9 cellular contexts compared by ENCODE assay signal in genomic region chr1:17212487-17213121, GRCh38. TPM values are rescaled to one million over a fixed set of nuclear protein-coding genes. Genes with fewer than 3 reads are reported as not detected.
A peak's percentile ranks its signal among the peaks of the same experiment; 100 is the strongest.
DNase-seq lines count a peak whose midpoint lies in the region; ATAC-seq and TF ChIP-seq lines count a peak whose summit lies in the region.
"Had no signal": no experiment of that assay in that cellular context is flagged by ENCODE, and none has a peak within 500 bp of the region (broad histone marks: within the 10 kb centered on the region; RNA-seq: fewer than 3 reads in every experiment).

No MANE protein-coding gene starts in this region.

- DNase-seq in AG08395 (ENCODE audit: low spot score) (peak; percentile 86), HS-27A (ENCODE audit: low read depth) (peak; percentile 92), UCSD-AML1 (lab: John Stamatoyannopoulos, UW; ENCODE audit: unreplicated experiment) (peak; percentile 79), cardiac fibroblast (ENCODE audit: low read depth in 2 of 2) (peak; percentile 73 to 86), psoas muscle (peak; percentile 26 to 53), gastrocnemius medialis (no peak)

- in situ Hi-C loops in gastrocnemius medialis (cut with MboI; ENCODE audit: low sequenced_read_pairs in 4 of 4): no loop called here

- H3K4me1 ChIP-seq in psoas muscle: no peaks in the 10 kb centered on the region
- no peaks in the 10 kb centered on the region for H3K4me1 ChIP-seq in gastrocnemius medialis

- no peak for TF ChIP-seq CTCF in cardiac fibroblast (IDR thresholded peaks at IDR 0.05; ENCODE audit: low read depth, low read length)
- no peak for TF ChIP-seq CTCF in psoas muscle (IDR thresholded peaks at IDR 0.05)
- no peak for TF ChIP-seq CTCF in gastrocnemius medialis (IDR thresholded peaks at IDR 0.05 in 4 of 5, conservative IDR thresholded peaks at IDR 0.05 in 1 of 5)

- H3K4me3 ChIP-seq in cardiac fibroblast (replicated peaks in 1 of 2; ENCODE audit: low read depth in 2 of 2, low read length in 2 of 2): no peak overlapping the region
- no peak overlapping the region for H3K4me3 ChIP-seq in psoas muscle
- no peak overlapping the region for H3K4me3 ChIP-seq in gastrocnemius medialis

- H3K9me3 ChIP-seq in psoas muscle: no peaks in the 10 kb centered on the region
- H3K9me3 ChIP-seq in gastrocnemius medialis: no peaks in the 10 kb centered on the region

- no peaks in the 10 kb centered on the region for H3K36me3 ChIP-seq in psoas muscle (ENCODE audit: insufficient read depth in 1 of 2, low read depth in 1 of 2)
- H3K36me3 ChIP-seq in gastrocnemius medialis: no peaks in the 10 kb centered on the region

- H3K27me3 ChIP-seq in psoas muscle (ENCODE audit: insufficient read depth in 3 of 3, low read length in 2 of 3) (peaks cover 0 to 34% (median 10%) of the 10 kb centered on the region in 3 donors), gastrocnemius medialis (peaks cover 11 to 36% (median 28%) of the 10 kb centered on the region in 3 donors)

- 20 to 25% (median 21%) methylated on average over 13 of the region's 13 CpGs for WGBS in psoas muscle, 3 donors

- no peak for TF ChIP-seq POLR2A in gastrocnemius medialis (IDR thresholded peaks at IDR 0.05)

- intact Hi-C loops in psoas muscle (cut with DNase I) (no loop called here), gastrocnemius medialis (cut with DNase I; ENCODE audit: low total_unique reads) (no loop called here)

- no peak overlapping the region for H3K27ac ChIP-seq in psoas muscle
- H3K27ac ChIP-seq in gastrocnemius medialis: no peak overlapping the region

- ATAC-seq in psoas muscle (no peak), HG03196 (IDR thresholded peaks at IDR 0.05; ENCODE audit: unreplicated experiment) (no peak), gastrocnemius medialis (no peak), GM18868 (IDR thresholded peaks at IDR 0.05; ENCODE audit: unreplicated experiment) (no peak)

RNA-seq across cellular contexts. Expression of gene PADI1, which starts 7.7 kb away (rescaled TPM):
- total RNA-seq in psoas muscle (not detected), gastrocnemius medialis (not detected)
- polyA plus RNA-seq in psoas muscle: not detected

RNA-seq across cellular contexts. Expression of gene PADI3, which starts 36.3 kb away (rescaled TPM):
- under 1 TPM in 1 of 4 donors, not detected in 3; 0.09 TPM for total RNA-seq in psoas muscle
- under 1 TPM in 2 of 3 donors, not detected in 1; 0.01 to 0.04 TPM for polyA plus RNA-seq in psoas muscle
- total RNA-seq in gastrocnemius medialis: not detected
- total RNA-seq: glomerular endothelial cell had no signal

Comparison
In these comparisons a context has a peak if more than half of its experiments do, and no peak if none do; other contexts are left out.
1. DNase-seq: peak in AG08395 (single experiment), HS-27A (single experiment), UCSD-AML1 (single experiment), cardiac fibroblast (2 of 2) and psoas muscle (2 of 2); none in gastrocnemius medialis (0 of 2).